In genomic region chr2:42492691-42493467, GRCh38 we compare ENCODE assay signal across 9 cellular contexts. TPM values are rescaled to one million over a fixed set of nuclear protein-coding genes. Genes with fewer than 3 reads are reported as not detected.
A peak's percentile ranks its signal among the peaks of the same experiment; 100 is the strongest.
DNase-seq lines count a peak whose midpoint lies in the region; ATAC-seq, FAIRE-seq and TF ChIP-seq lines count a peak whose summit lies in the region.
"Had no signal": no experiment of that assay in that cellular context is flagged by ENCODE, and none has a peak within 500 bp of the region (broad histone marks: within the 10 kb centered on the region; RNA-seq: fewer than 3 reads in every experiment).

No MANE protein-coding gene starts in this region.

- no peaks in the 10 kb centered on the region for H4K20me1 ChIP-seq in K562 (replicated peaks; ENCODE audit: control insufficient read depth, insufficient read depth, low read length)

- no peaks in the 10 kb centered on the region for H3K36me3 Mint-ChIP-seq in naive thymus-derived CD8-positive, alpha-beta T cell

- H3K4me3 Mint-ChIP-seq in naive thymus-derived CD8-positive, alpha-beta T cell: peak overlapping the region; percentile 74 to 88 (median 78)

- H3K27me3 Mint-ChIP-seq in naive thymus-derived CD8-positive, alpha-beta T cell: peaks cover 0 to 33% (median 0%) of the 10 kb centered on the region in 5 donors

- H3K9ac ChIP-seq in K562 (ENCODE audit: insufficient read depth in 1 of 2, low read depth in 2 of 2, low read length in 2 of 2): no peak overlapping the region

- no peak overlapping the region for H3K4me2 ChIP-seq in K562 (ENCODE audit: insufficient read depth, low read length)

- BruUV-seq in K562 (replicated peaks; lab: Mats Ljungman, UMichigan): no TSS peak

- H3K36me3 ChIP-seq in RWPE2 (ENCODE audit: low read depth) (no peaks in the 10 kb centered on the region), K562 (ENCODE audit: control insufficient read depth, insufficient read depth, low read length) (no peaks in the 10 kb centered on the region), urinary bladder (ENCODE audit: insufficient read depth) (no peaks in the 10 kb centered on the region)

- no peaks in the 10 kb centered on the region for H3K9me3 Mint-ChIP-seq in naive thymus-derived CD8-positive, alpha-beta T cell

- TF ChIP-seq CTCF in GM12865 (IDR thresholded peaks at IDR 0.05; ENCODE audit: insufficient read depth, low read depth, low read length, missing control alignments): no peak
- no peak for TF ChIP-seq CTCF in RWPE2 (IDR thresholded peaks at IDR 0.05; ENCODE audit: poor library complexity, severe bottlenecking)
- no peak for TF ChIP-seq CTCF in K562 (IDR thresholded peaks at IDR 0.05 in 2 of 3, conservative IDR thresholded peaks at IDR 0.05 in 1 of 3; ENCODE audit: insufficient read depth in 2 of 3, low read depth in 1 of 3, low read length in 3 of 3)

- H3K27ac ChIP-seq in RWPE2 (ENCODE audit: poor library complexity, severe bottlenecking): no peak overlapping the region
- no peak overlapping the region for H3K27ac ChIP-seq in K562 (ENCODE audit: extremely low read depth, low read depth, low read length)
- H3K27ac ChIP-seq in urinary bladder (ENCODE audit: low read depth): no peak overlapping the region
- H3K27ac ChIP-seq: HL-60 had no signal

- 91% methylated on average over 39 of the region's 111 CpGs for WGBS in K562 (ENCODE audit: insufficient coverage, low coverage, missing lambda C conversion rate)
- 7% methylated on average over 111 of the region's 111 CpGs for WGBS in urinary bladder

- TF ChIP-seq RAD21 in K562 (CRISPR knock-in tag; conservative IDR thresholded peaks at IDR 0.05 in 1 of 2, IDR thresholded peaks at IDR 0.05 in 1 of 2): no peak

- no peak for FAIRE-seq in K562 (lab: Jason Lieb, UNC)

- H3K27ac Mint-ChIP-seq in naive thymus-derived CD8-positive, alpha-beta T cell: peak overlapping the region in 5 of 10 donors; percentile 13 to 83 (median 66)

- CTCF ChIA-PET in K562 (lab: Yijun Ruan, JAX; ENCODE audit: low intra/inter-chr PET ratio): no interaction called here

- no peaks in the 10 kb centered on the region for H3K9me1 ChIP-seq in K562 (ENCODE audit: control insufficient read depth, insufficient read depth, low read length)

- intact Hi-C loops in K562 (cut with micrococcal nuclease): no loop called here

- peaks cover 7 to 18% (median 12%) of the 10 kb centered on the region in 4 donors for H3K4me1 Mint-ChIP-seq in naive thymus-derived CD8-positive, alpha-beta T cell

- ATAC-seq in RWPE2 (ENCODE audit: low read depth): no peak
- ATAC-seq in K562: no peak
- peak; percentile 43 to 49 for ATAC-seq in naive thymus-derived CD8-positive, alpha-beta T cell
- no peak for ATAC-seq in HG02870 (IDR thresholded peaks at IDR 0.05; ENCODE audit: unreplicated experiment)

- no peaks in the 10 kb centered on the region for H3K4me1 ChIP-seq in RWPE2 (ENCODE audit: insufficient read depth, poor library complexity, severe bottlenecking)
- peaks cover 0 to 17% of the 10 kb centered on the region in 2 experiments; a peak in 2 of 5 replicates for H3K4me1 ChIP-seq in K562 (replicated peaks in 1 of 2; ENCODE audit: control insufficient read depth in 2 of 2, insufficient read depth in 2 of 2, low read length in 2 of 2)
- H3K4me1 ChIP-seq in urinary bladder (ENCODE audit: insufficient read depth): no peaks in the 10 kb centered on the region

- in situ Hi-C loops in K562 (cut with MboI): no loop called here

- no peaks in the 10 kb centered on the region for H3K79me2 ChIP-seq in K562 (ENCODE audit: control insufficient read depth, insufficient read depth, low read length)

- POLR2A ChIA-PET in K562 (lab: Yijun Ruan, JAX): no interaction called here
- POLR2A ChIA-PET in naive thymus-derived CD8-positive, alpha-beta T cell (lab: Charles Lee): interaction anchor here (0.5 to 2.6 kb wide), 5 partner anchors 30 to 318 kb away, joined by 3 to 7 read pairs (median 3); no protein-coding TSS in a partner anchor

- no peak for TF ChIP-seq EP300 in K562 (IDR thresholded peaks at IDR 0.05; ENCODE audit: low read length)

- H3K4me3 ChIP-seq in GM12865 (ENCODE audit: low read depth, low read length) (no peak overlapping the region), RWPE2 (ENCODE audit: severe bottlenecking) (no peak overlapping the region), K562 (no peak overlapping the region), urinary bladder (ENCODE audit: low read depth, low read length) (peak overlapping the region; percentile 66)

- H2AFZ ChIP-seq in K562 (ENCODE audit: low read depth, low read length): no peak overlapping the region

- TF ChIP-seq POLR2A in K562 (conservative IDR thresholded peaks at IDR 0.05): no peak

- H3K27me3 ChIP-seq in RWPE2 (ENCODE audit: insufficient read depth, poor library complexity, severe bottlenecking) (peaks cover 41% of the 10 kb centered on the region), K562 (ENCODE audit: control insufficient read depth in 2 of 2, insufficient read depth in 2 of 2, low read length in 2 of 2) (peaks cover 6 to 23% of the 10 kb centered on the region in 2 experiments; a peak in 4 of 5 replicates)

- H3K9me3 ChIP-seq in RWPE2 (ENCODE audit: severe bottlenecking): no peaks in the 10 kb centered on the region
- no peaks in the 10 kb centered on the region for H3K9me3 ChIP-seq in K562 (replicated peaks; ENCODE audit: control insufficient read depth, insufficient read depth, low read depth, low read length)

- peak; percentile 12 for DNase-seq in GM12865 (ENCODE audit: low read depth)
- peak; percentile 56 for DNase-seq in RWPE2 (ENCODE audit: low spot score)
- no peak for DNase-seq in K562 (ENCODE audit: extremely low read depth in 1 of 4, low spot score in 3 of 4)
- peak; percentile 13 to 68 (median 42) for DNase-seq in naive thymus-derived CD8-positive, alpha-beta T cell
- no peak for DNase-seq in RKO (ENCODE audit: low spot score)
- no peak for DNase-seq in NCI-H1092 (lab: John Stamatoyannopoulos, UW)

TF ChIP-seq in K562, 482 proteins besides CTCF, POLR2A, EP300 and RAD21 (continues in another document):
- peak; percentile 74 for TF ChIP-seq ZBTB33 (CRISPR knock-in tag; IDR thresholded peaks at IDR 0.05)

RNA-seq across cellular contexts. Expression of gene KCNG3, which starts 0.9 kb away (rescaled TPM):
- total RNA-seq in K562 (2011; cell fraction: chromatin; rRNA removed; ENCODE audit: low replicate concordance): not detected in 2 replicates
- total RNA-seq in K562 (2011; cell fraction: nucleolus; rRNA removed): not detected in 2 replicates
- total RNA-seq in K562 (2011; cell fraction: nucleoplasm; rRNA removed): not detected in 2 replicates
- not detected in 2 replicates for total RNA-seq in K562 (2014; rRNA removed)
- total RNA-seq in K562 (2014; rRNA removed; fragmentation: Illumina TruSeq; extraction: Trizol): not detected in 2 replicates
- not detected in 2 replicates for total RNA-seq in K562 (2015; rRNA removed; fragmentation: Illumina TruSeq; extraction: Trizol)
- not detected in 2 replicates for total RNA-seq in K562 (2021)
- polyA plus RNA-seq in K562 (2011; rRNA removed): not detected in 2 replicates
- polyA plus RNA-seq in K562 (2011; cell fraction: cytosol; rRNA removed): not detected in 2 replicates
- not detected in 2 replicates for polyA plus RNA-seq in K562 (2011; cell fraction: nucleus; rRNA removed)
- polyA plus RNA-seq in K562 (2012): not detected in 2 replicates
- polyA plus RNA-seq in K562 (2014; fragmentation: Illumina TruSeq; extraction: Trizol): not detected in 2 replicates
- polyA plus RNA-seq in K562 (2014; fragmentation: Nextera tagmentation; extraction: Ambion mirVana): not detected
- not detected in 2 replicates for polyA plus RNA-seq in K562 (2014; rRNA removed)
- polyA minus RNA-seq in K562 (2011; rRNA and poly(A)+ RNA removed): 0.04 TPM in 1 of 2 replicates, not detected in the other
- not detected in 2 replicates for polyA minus RNA-seq in K562 (2011; cell fraction: cytosol; rRNA and poly(A)+ RNA removed)
- polyA minus RNA-seq in K562 (2011; cell fraction: nucleus; rRNA and poly(A)+ RNA removed): not detected in 2 replicates
- not detected for total RNA-seq in naive thymus-derived CD8-positive, alpha-beta T cell
- polyA plus RNA-seq in naive thymus-derived CD8-positive, alpha-beta T cell: not detected
- 0.53 TPM for total RNA-seq in urinary bladder
- 0.04 TPM for polyA plus RNA-seq in urinary bladder

Comparison
In these comparisons a context has a peak if more than half of its experiments do, and no peak if none do; other contexts are left out.
1. DNase-seq: peak in GM12865 (single experiment), RWPE2 (single experiment) and naive thymus-derived CD8-positive, alpha-beta T cell (10 of 10); none in K562 (0 of 4), RKO (single experiment) and NCI-H1092 (single experiment).
2. ATAC-seq: peak in naive thymus-derived CD8-positive, alpha-beta T cell (2 of 2); none in RWPE2 (single experiment), K562 (single experiment) and HG02870 (single experiment).